In genomic region chr17:68568581-68568980, GRCh38 we compare ENCODE assay signal across 25 cellular contexts.
"Had no signal": no experiment of that assay in that cellular context is flagged by ENCODE, and none has a peak within 500 bp of the region (broad histone marks: within the 10 kb centered on the region; RNA-seq: fewer than 3 reads in every experiment).

No MANE protein-coding gene starts in this region.

- ATAC-seq: activated T-cell treated with anti-CD3 and anti-CD28 coated beads, Interleukin-2, amount 50 U/mL, for 72 hours; body of pancreas; heart left ventricle; WTC11 had no signal

- DNase-seq: activated CD4-positive, alpha-beta memory T cell treated with anti-CD3 and anti-CD28 coated beads, Interleukin-2, amount 10 ng/mL, durations not matched to agents 7 days and 5 days; activated CD4-positive, alpha-beta T cell treated with anti-CD3 and anti-CD28 coated beads for 1 hour; activated CD4-positive, alpha-beta T cell treated with anti-CD3 and anti-CD28 coated beads for 4 hours; activated CD4-positive, alpha-beta T cell treated with anti-CD3 and anti-CD28 coated beads, Interleukin-2, amount 10 ng/mL, durations not matched to agents 7 days and 5 days; activated CD4-positive, alpha-beta T cell treated with anti-CD3 and anti-CD28 coated beads, Interleukin-2, amount 50 U/mL, for 4 hours; activated CD8-positive, alpha-beta memory T cell treated with anti-CD3 and anti-CD28 coated beads, Interleukin-2, amount 50 U/mL, for 48 hours; activated gamma-delta T cell; activated naive CD4-positive, alpha-beta T cell; activated naive CD4-positive, alpha-beta T cell treated with anti-CD3 and anti-CD28 coated beads, Interleukin-2, amount 10 ng/mL, durations not matched to agents 7 days and 5 days; activated T-cell treated with anti-CD3 and anti-CD28 coated beads for 4 hours; activated T-cell treated with anti-CD3 and anti-CD28 coated beads, Interleukin-2, amount 50 U/mL, for 24 hours; activated T-cell treated with anti-CD3 and anti-CD28 coated beads, Interleukin-2, amount 50 U/mL, for 72 hours; amygdala; aorta; body of pancreas; caudate nucleus; cerebellar nuclear complex; colonic mucosa; effector CD8-positive, alpha-beta T cell; erythroblast; foreskin melanocyte; glutamatergic neuron; heart left ventricle; T-helper 2 cell had no signal
